10 cellular contexts compared by ENCODE assay signal in the genomic region with DNA sequence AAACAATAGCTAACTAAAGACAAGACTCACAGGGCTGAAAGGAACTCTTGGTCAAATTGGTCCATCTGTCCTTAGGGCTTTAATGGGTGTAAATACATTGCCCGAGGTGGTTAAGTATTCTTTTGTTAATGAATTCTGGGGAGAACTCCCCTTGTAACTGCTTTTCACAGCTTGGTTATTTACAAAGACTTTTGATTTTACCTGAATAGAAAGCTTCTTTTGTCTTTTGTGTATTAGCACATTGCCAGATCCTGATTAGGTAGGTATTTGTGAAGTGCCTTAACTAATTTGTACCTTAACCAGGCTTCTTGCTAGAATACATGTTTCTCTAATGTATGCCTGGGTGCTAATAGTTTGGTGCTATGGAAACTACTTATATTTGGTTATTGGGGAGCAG. TPM values are rescaled to one million over a fixed set of nuclear protein-coding genes. Genes with fewer than 3 reads are reported as not detected.
DNase-seq lines count a peak whose midpoint lies in the region; ATAC-seq, FAIRE-seq and TF ChIP-seq lines count a peak whose summit lies in the region.
"Had no signal": no experiment of that assay in that cellular context is flagged by ENCODE, and none has a peak within 500 bp of the region (broad histone marks: within the 10 kb centered on the region; RNA-seq: fewer than 3 reads in every experiment).

No MANE protein-coding gene starts in this region.

- peaks cover 93% of the 10 kb centered on the region for H3K4me1 ChIP-seq in A549
- H3K4me1 ChIP-seq in KMS-11 (ENCODE audit: low read depth, poor library complexity, severe bottlenecking), result peaks cover 54% of the 10 kb centered on the region
- peaks cover 0 to 50% of the 10 kb centered on the region in 2 donors for H3K4me1 ChIP-seq in breast epithelium
- H3K4me1 ChIP-seq in naive thymus-derived CD4-positive, alpha-beta T cell (ENCODE audit: control insufficient read depth in 2 of 2, insufficient read depth in 2 of 2, low read length in 2 of 2), result peaks cover 71 to 78% of the 10 kb centered on the region in 2 donors

- H3K27me3 ChIP-seq in KMS-11 (ENCODE audit: insufficient read depth, low read depth) (no peaks in the 10 kb centered on the region), breast epithelium (no peaks in the 10 kb centered on the region)
- H3K27me3 ChIP-seq in naive thymus-derived CD4-positive, alpha-beta T cell (ENCODE audit: control insufficient read depth in 2 of 2, insufficient read depth in 2 of 2, low read length in 2 of 2), result no peaks in the 10 kb centered on the region
- H3K27me3 ChIP-seq: SJCRH30 had no signal

- peak overlapping the region; percentile 68 to 99 (median 93) for H3K4me3 Mint-ChIP-seq in naive thymus-derived CD4-positive, alpha-beta T cell

- peaks cover 60 to 91% (median 81%) of the 10 kb centered on the region in 7 donors for H3K4me1 Mint-ChIP-seq in naive thymus-derived CD4-positive, alpha-beta T cell

- CTCF ChIA-PET in A549 (lab: Yijun Ruan, JAX), result interaction anchor here (0.6 to 15.0 kb wide), 10 partner anchors 11 to 1604 kb away, joined by 3 to 167 read pairs (median 4); no protein-coding TSS in a partner anchor
- CTCF ChIA-PET in naive thymus-derived CD4-positive, alpha-beta T cell (lab: Charles Lee), result interaction anchor here (0.7 to 11.2 kb wide), 8 partner anchors 10 to 118 kb away, joined by 3 to 70 read pairs (median 5); partner anchors contain the start of gene CHD2

- no peak overlapping the region for H3K4me3 ChIP-seq in A549
- no peak overlapping the region for H3K4me3 ChIP-seq in KMS-11 (IDR thresholded peaks at IDR 0.05; ENCODE audit: insufficient read depth, low read depth, low read length)
- peak overlapping the region in 1 of 3 donors; percentile 25 for H3K4me3 ChIP-seq in breast epithelium
- H3K4me3 ChIP-seq in naive thymus-derived CD4-positive, alpha-beta T cell (ENCODE audit: low read length), result peak overlapping the region; percentile 44
- no peak overlapping the region for H3K4me3 ChIP-seq in lower leg skin (ENCODE audit: low read depth, poor library complexity, severe bottlenecking)
- H3K4me3 ChIP-seq: SJCRH30 had no signal

- H3K4me2 ChIP-seq in A549 (peak overlapping the region; percentile 75), KMS-11 (no peak overlapping the region)

- no peak for ATAC-seq in A549
- no peak for ATAC-seq in naive thymus-derived CD4-positive, alpha-beta T cell

- no peaks in the 10 kb centered on the region for H4K20me1 ChIP-seq in KMS-11 (ENCODE audit: insufficient read depth)

- no peak overlapping the region for H2AFZ ChIP-seq in KMS-11 (ENCODE audit: low read depth)

- POLR2A ChIA-PET in A549 (lab: Yijun Ruan, JAX), result interaction anchor here (0.6 to 7.6 kb wide), 6 partner anchors 8 to 104 kb away, joined by 3 to 80 read pairs (median 15); partner anchors contain the start of gene CHD2
- POLR2A ChIA-PET in naive thymus-derived CD4-positive, alpha-beta T cell (lab: Charles Lee), result interaction anchor here (0.6 to 18.6 kb wide), 15 partner anchors 9 to 116 kb away, joined by 3 to 342 read pairs (median 17); partner anchors contain the start of gene CHD2

- no peak for TF ChIP-seq RAD21 in A549 (conservative IDR thresholded peaks at IDR 0.05 in 1 of 2, IDR thresholded peaks at IDR 0.05 in 1 of 2)

- no peaks in the 10 kb centered on the region for H3K27me3 Mint-ChIP-seq in naive thymus-derived CD4-positive, alpha-beta T cell

- intact Hi-C loops in breast epithelium (cut with DNase I; ENCODE audit: low total_unique reads) (loop anchor here (10.0 kb wide), 1 partner anchor 109 kb away; no protein-coding TSS in a partner anchor), lower leg skin (cut with DNase I; ENCODE audit: low total_unique reads) (no loop called here)
- intact Hi-C loops in naive thymus-derived CD4-positive, alpha-beta T cell (cut with micrococcal nuclease), result loop anchor here (1.0 kb wide), 2 partner anchors 10 to 32 kb away; no protein-coding TSS in a partner anchor

- H3K79me2 ChIP-seq in KMS-11 (ENCODE audit: insufficient read depth, low read depth), result peaks cover 96% of the 10 kb centered on the region

- no peak for DNase-seq in A549 (ENCODE audit: low read depth in 1 of 2, low spot score in 1 of 2)
- no peak for DNase-seq in breast epithelium (ENCODE audit: low spot score in 2 of 2)
- DNase-seq in naive thymus-derived CD4-positive, alpha-beta T cell, result no peak
- no peak for DNase-seq in NCI-H510A treated with DMSO at 0.1 percent for 48 hours (lab: John Stamatoyannopoulos, UW)
- DNase-seq in Kasumi-1 (lab: John Stamatoyannopoulos, UW), result no peak
- no peak for DNase-seq in lower leg skin (ENCODE audit: low spot score in 2 of 2)
- no peak for DNase-seq in activated gamma-delta T cell treated with Interleukin-2 at 50 U/mL for 16 hours
- DNase-seq: SJCRH30 had no signal

- H3K36me3 ChIP-seq in KMS-11 (ENCODE audit: insufficient read depth) (no peaks in the 10 kb centered on the region), breast epithelium (no peaks in the 10 kb centered on the region)
- no peaks in the 10 kb centered on the region for H3K36me3 ChIP-seq in naive thymus-derived CD4-positive, alpha-beta T cell (ENCODE audit: control insufficient read depth in 2 of 3, insufficient read depth in 3 of 3, low read length in 3 of 3)

- peaks cover 0 to 2% (median 0%) of the 10 kb centered on the region in 11 donors for H3K9me3 Mint-ChIP-seq in naive thymus-derived CD4-positive, alpha-beta T cell

- peak overlapping the region; percentile 79 to 88 for H3K27ac ChIP-seq in A549
- peak overlapping the region; percentile 1; the same call in 1 of the 2 replicates for H3K27ac ChIP-seq in KMS-11
- peak overlapping the region; percentile 90 to 99 for H3K27ac ChIP-seq in breast epithelium
- peak overlapping the region; percentile 92 for H3K27ac ChIP-seq in naive thymus-derived CD4-positive, alpha-beta T cell (ENCODE audit: low read depth, low read length)
- H3K27ac ChIP-seq: SJCRH30 had no signal

- TF ChIP-seq POLR2A in A549 (IDR thresholded peaks at IDR 0.05; ENCODE audit: low read length) (no peak), breast epithelium (IDR thresholded peaks at IDR 0.05) (no peak), lower leg skin (IDR thresholded peaks at IDR 0.05) (no peak)

- peaks cover 0 to 59% (median 21%) of the 10 kb centered on the region in 5 donors for H3K36me3 Mint-ChIP-seq in naive thymus-derived CD4-positive, alpha-beta T cell

- H3K9ac ChIP-seq in KMS-11, result no peak overlapping the region

- H3K9me3 ChIP-seq in A549 (no peaks in the 10 kb centered on the region), breast epithelium (no peaks in the 10 kb centered on the region)
- no peaks in the 10 kb centered on the region for H3K9me3 ChIP-seq in naive thymus-derived CD4-positive, alpha-beta T cell (ENCODE audit: control insufficient read depth in 2 of 3, low read length in 3 of 3)
- H3K9me3 ChIP-seq: SJCRH30 had no signal

- peak overlapping the region; percentile 93 to 100 (median 98) for H3K27ac Mint-ChIP-seq in naive thymus-derived CD4-positive, alpha-beta T cell

- TF ChIP-seq EP300 in A549 (IDR thresholded peaks at IDR 0.05), result no peak

- TF ChIP-seq CTCF in A549 (IDR thresholded peaks at IDR 0.05) (no peak), KMS-11 (conservative IDR thresholded peaks at IDR 0.05; ENCODE audit: low read depth, low read length) (no peak), breast epithelium (IDR thresholded peaks at IDR 0.05) (no peak), lower leg skin (IDR thresholded peaks at IDR 0.05) (no peak)

- FAIRE-seq in A549 (lab: Jason Lieb, UNC), result no peak
- FAIRE-seq: D721Med had no signal

- 27% methylated on average over 1 of the region's 1 CpG for WGBS in A549 (ENCODE audit: missing lambda C conversion rate)
- WGBS in lower leg skin, 2 donors, result 48% methylated on average over 1 of the region's 1 CpG

TF ChIP-seq in A549, 52 proteins besides CTCF, POLR2A, EP300 and RAD21:
- TF ChIP-seq, protein P1, sequence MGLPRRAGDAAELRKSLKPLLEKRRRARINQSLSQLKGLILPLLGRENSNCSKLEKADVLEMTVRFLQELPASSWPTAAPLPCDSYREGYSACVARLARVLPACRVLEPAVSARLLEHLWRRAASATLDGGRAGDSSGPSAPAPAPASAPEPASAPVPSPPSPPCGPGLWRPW (IDR thresholded peaks at IDR 0.05), result no peak
- no peak for TF ChIP-seq NPAS2 (CRISPR knock-in tag; IDR thresholded peaks at IDR 0.05; ENCODE audit: borderline replicate concordance)
- no peak for TF ChIP-seq CEBPB (IDR thresholded peaks at IDR 0.05)
- no peak for TF ChIP-seq KDM1A (IDR thresholded peaks at IDR 0.05; ENCODE audit: low read depth)
- no peak for TF ChIP-seq EHMT2 (IDR thresholded peaks at IDR 0.05; ENCODE audit: low read depth)
- TF ChIP-seq RCOR1 (IDR thresholded peaks at IDR 0.05; ENCODE audit: low read depth, low read length), result no peak

RNA-seq across cellular contexts. Expression of gene CHD2, which starts 14.0 kb away (rescaled TPM):
- polyA plus RNA-seq in A549 (2011; rRNA removed) (68.2 and 88.1 TPM in 2 replicates), A549 (2017; fragmentation: RNase III; extraction: RNeasy Plus Mini Kit Qiagen cat#74134 plus additional on column Dnase treatment) (29.5 to 30.2 TPM (median 29.5 TPM) in 3 replicates)
- polyA plus RNA-seq in A549 (2012; cell fraction: cytosol; rRNA removed), result 19.7 and 19.8 TPM in 2 replicates
- 42.4 and 67.4 TPM in 2 replicates for polyA plus RNA-seq in A549 (2012; cell fraction: nucleus; rRNA removed)
- 127 and 129 TPM in 2 replicates for polyA minus RNA-seq in A549 (2011; rRNA and poly(A)+ RNA removed)
- total RNA-seq in breast epithelium (100 to 1,000 TPM; 137 to 215 (median 197) TPM), lower leg skin (100 to 1,000 TPM in 1 of 4 donors, 10 to 100 TPM in 3; 75.8 to 175 (median 88.6) TPM)
- 100 to 1,000 TPM; 144 to 492 (median 393) TPM for total RNA-seq in naive thymus-derived CD4-positive, alpha-beta T cell
- 100 to 1,000 TPM in 1 of 2 donors, 10 to 100 TPM in 1; 70.0 to 103 TPM for polyA plus RNA-seq in naive thymus-derived CD4-positive, alpha-beta T cell

Comparison
In these comparisons a context has a peak if more than half of its experiments do, and no peak if none do; other contexts are left out.
1. H3K27ac ChIP-seq: peak in every context shown above with its lines; median percentile 94 in breast epithelium; 92 in naive thymus-derived CD4-positive, alpha-beta T cell; 84 in A549; 1 in KMS-11.